1 cellular context compared by ENCODE assay signal in the genomic region with DNA sequence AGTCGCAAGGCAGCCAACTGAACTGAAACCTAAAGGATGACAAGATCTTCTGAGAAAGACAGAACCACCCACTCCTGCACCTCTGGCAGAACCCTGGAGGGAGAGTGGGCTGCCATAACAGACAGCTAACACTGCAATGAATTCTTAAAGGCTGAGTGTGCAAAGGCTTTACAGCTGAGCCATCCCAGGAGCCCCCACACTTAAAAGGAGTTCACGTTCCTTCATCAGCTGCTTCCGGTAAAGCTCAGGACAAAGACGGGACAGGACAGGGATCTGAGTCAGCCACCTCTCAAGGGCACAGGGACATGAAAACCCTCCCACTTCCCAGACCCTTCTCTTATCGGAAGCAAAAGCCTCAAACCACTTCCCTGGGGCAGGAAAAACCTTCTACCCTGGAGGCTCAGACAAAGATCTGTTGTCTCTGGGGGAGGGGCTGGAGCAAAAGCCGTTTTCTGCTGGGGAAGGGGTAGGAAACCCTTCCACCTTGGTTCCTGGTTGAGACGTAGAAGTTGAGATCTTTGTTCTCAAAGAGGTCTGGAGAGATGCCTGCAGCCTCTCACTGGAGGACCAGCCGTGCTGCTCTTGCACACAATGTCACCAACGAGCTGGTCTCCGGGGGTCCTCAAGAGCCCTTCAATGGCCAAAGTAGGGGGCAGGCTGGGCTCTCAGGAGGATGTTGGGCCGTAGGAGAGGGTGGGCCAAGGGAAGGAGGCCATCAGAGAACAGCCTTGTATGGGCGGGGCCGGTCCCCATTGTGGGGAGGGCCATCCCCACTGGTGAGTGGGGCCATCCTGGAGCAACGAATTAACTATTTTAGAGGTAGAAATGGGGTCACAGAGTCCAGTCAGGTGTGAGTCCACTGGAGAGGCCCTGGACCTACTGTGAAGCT.
TF ChIP-seq lines count a peak whose summit lies in the region.

No MANE protein-coding gene starts in this region.

TF ChIP-seq in K562, 482 proteins besides CTCF, POLR2A, EP300 and RAD21 (continued from another document and continues in another):
- TF ChIP-seq MIER1 (IDR thresholded peaks at IDR 0.05; ENCODE audit: low read depth) = no peak
- TF ChIP-seq, protein P1, sequence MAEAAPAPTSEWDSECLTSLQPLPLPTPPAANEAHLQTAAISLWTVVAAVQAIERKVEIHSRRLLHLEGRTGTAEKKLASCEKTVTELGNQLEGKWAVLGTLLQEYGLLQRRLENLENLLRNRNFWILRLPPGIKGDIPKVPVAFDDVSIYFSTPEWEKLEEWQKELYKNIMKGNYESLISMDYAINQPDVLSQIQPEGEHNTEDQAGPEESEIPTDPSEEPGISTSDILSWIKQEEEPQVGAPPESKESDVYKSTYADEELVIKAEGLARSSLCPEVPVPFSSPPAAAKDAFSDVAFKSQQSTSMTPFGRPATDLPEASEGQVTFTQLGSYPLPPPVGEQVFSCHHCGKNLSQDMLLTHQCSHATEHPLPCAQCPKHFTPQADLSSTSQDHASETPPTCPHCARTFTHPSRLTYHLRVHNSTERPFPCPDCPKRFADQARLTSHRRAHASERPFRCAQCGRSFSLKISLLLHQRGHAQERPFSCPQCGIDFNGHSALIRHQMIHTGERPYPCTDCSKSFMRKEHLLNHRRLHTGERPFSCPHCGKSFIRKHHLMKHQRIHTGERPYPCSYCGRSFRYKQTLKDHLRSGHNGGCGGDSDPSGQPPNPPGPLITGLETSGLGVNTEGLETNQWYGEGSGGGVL (CRISPR knock-in tag; IDR thresholded peaks at IDR 0.05) = no peak
- TF ChIP-seq, protein P2, sequence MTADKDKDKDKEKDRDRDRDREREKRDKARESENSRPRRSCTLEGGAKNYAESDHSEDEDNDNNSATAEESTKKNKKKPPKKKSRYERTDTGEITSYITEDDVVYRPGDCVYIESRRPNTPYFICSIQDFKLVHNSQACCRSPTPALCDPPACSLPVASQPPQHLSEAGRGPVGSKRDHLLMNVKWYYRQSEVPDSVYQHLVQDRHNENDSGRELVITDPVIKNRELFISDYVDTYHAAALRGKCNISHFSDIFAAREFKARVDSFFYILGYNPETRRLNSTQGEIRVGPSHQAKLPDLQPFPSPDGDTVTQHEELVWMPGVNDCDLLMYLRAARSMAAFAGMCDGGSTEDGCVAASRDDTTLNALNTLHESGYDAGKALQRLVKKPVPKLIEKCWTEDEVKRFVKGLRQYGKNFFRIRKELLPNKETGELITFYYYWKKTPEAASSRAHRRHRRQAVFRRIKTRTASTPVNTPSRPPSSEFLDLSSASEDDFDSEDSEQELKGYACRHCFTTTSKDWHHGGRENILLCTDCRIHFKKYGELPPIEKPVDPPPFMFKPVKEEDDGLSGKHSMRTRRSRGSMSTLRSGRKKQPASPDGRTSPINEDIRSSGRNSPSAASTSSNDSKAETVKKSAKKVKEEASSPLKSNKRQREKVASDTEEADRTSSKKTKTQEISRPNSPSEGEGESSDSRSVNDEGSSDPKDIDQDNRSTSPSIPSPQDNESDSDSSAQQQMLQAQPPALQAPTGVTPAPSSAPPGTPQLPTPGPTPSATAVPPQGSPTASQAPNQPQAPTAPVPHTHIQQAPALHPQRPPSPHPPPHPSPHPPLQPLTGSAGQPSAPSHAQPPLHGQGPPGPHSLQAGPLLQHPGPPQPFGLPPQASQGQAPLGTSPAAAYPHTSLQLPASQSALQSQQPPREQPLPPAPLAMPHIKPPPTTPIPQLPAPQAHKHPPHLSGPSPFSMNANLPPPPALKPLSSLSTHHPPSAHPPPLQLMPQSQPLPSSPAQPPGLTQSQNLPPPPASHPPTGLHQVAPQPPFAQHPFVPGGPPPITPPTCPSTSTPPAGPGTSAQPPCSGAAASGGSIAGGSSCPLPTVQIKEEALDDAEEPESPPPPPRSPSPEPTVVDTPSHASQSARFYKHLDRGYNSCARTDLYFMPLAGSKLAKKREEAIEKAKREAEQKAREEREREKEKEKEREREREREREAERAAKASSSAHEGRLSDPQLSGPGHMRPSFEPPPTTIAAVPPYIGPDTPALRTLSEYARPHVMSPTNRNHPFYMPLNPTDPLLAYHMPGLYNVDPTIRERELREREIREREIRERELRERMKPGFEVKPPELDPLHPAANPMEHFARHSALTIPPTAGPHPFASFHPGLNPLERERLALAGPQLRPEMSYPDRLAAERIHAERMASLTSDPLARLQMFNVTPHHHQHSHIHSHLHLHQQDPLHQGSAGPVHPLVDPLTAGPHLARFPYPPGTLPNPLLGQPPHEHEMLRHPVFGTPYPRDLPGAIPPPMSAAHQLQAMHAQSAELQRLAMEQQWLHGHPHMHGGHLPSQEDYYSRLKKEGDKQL (CRISPR knock-in tag; IDR thresholded peaks at IDR 0.05; ENCODE audit: borderline replicate concordance) = no peak
- TF ChIP-seq NUFIP1 (IDR thresholded peaks at IDR 0.05; ENCODE audit: partially characterized antibody) = no peak
- TF ChIP-seq ZNF79 (CRISPR knock-in tag; IDR thresholded peaks at IDR 0.05; ENCODE audit: low read depth) = no peak
- TF ChIP-seq, protein P3, sequence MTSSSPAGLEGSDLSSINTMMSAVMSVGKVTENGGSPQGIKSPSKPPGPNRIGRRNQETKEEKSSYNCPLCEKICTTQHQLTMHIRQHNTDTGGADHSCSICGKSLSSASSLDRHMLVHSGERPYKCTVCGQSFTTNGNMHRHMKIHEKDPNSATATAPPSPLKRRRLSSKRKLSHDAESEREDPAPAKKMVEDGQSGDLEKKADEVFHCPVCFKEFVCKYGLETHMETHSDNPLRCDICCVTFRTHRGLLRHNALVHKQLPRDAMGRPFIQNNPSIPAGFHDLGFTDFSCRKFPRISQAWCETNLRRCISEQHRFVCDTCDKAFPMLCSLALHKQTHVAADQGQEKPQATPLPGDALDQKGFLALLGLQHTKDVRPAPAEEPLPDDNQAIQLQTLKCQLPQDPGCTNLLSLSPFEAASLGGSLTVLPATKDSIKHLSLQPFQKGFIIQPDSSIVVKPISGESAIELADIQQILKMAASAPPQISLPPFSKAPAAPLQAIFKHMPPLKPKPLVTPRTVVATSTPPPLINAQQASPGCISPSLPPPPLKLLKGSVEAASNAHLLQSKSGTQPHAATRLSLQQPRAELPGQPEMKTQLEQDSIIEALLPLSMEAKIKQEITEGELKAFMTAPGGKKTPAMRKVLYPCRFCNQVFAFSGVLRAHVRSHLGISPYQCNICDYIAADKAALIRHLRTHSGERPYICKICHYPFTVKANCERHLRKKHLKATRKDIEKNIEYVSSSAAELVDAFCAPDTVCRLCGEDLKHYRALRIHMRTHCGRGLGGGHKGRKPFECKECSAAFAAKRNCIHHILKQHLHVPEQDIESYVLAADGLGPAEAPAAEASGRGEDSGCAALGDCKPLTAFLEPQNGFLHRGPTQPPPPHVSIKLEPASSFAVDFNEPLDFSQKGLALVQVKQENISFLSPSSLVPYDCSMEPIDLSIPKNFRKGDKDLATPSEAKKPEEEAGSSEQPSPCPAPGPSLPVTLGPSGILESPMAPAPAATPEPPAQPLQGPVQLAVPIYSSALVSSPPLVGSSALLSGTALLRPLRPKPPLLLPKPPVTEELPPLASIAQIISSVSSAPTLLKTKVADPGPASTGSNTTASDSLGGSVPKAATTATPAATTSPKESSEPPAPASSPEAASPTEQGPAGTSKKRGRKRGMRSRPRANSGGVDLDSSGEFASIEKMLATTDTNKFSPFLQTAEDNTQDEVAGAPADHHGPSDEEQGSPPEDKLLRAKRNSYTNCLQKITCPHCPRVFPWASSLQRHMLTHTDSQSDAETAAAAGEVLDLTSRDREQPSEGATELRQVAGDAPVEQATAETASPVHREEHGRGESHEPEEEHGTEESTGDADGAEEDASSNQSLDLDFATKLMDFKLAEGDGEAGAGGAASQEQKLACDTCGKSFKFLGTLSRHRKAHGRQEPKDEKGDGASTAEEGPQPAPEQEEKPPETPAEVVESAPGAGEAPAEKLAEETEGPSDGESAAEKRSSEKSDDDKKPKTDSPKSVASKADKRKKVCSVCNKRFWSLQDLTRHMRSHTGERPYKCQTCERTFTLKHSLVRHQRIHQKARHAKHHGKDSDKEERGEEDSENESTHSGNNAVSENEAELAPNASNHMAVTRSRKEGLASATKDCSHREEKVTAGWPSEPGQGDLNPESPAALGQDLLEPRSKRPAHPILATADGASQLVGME (CRISPR knock-in tag; IDR thresholded peaks at IDR 0.05) = 0 out of 2 replicates have a peak, but pooled peaks have one; percentile 13
- no peak for TF ChIP-seq FOXJ2 (tag; IDR thresholded peaks at IDR 0.05)
- TF ChIP-seq ZNF311 (CRISPR knock-in tag; IDR thresholded peaks at IDR 0.05) = no peak
- TF ChIP-seq, protein P4, sequence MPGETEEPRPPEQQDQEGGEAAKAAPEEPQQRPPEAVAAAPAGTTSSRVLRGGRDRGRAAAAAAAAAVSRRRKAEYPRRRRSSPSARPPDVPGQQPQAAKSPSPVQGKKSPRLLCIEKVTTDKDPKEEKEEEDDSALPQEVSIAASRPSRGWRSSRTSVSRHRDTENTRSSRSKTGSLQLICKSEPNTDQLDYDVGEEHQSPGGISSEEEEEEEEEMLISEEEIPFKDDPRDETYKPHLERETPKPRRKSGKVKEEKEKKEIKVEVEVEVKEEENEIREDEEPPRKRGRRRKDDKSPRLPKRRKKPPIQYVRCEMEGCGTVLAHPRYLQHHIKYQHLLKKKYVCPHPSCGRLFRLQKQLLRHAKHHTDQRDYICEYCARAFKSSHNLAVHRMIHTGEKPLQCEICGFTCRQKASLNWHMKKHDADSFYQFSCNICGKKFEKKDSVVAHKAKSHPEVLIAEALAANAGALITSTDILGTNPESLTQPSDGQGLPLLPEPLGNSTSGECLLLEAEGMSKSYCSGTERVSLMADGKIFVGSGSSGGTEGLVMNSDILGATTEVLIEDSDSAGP (CRISPR knock-in tag; IDR thresholded peaks at IDR 0.05) = no peak
- no peak for TF ChIP-seq HOXB6 (CRISPR knock-in tag; IDR thresholded peaks at IDR 0.05; ENCODE audit: borderline replicate concordance)
- TF ChIP-seq ZNF77 (CRISPR knock-in tag; IDR thresholded peaks at IDR 0.05) = no peak
- TF ChIP-seq RCOR1 (IDR thresholded peaks at IDR 0.05; ENCODE audit: borderline replicate concordance in 1 of 2, low read depth in 2 of 2, low read length in 2 of 2) = peak in 1 of 2 experiments; percentile 54; a peak in 1 of 4 replicates
- TF ChIP-seq, protein P5, sequence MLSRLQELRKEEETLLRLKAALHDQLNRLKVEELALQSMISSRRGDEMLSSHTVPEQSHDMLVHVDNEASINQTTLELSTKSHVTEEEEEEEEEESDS (CRISPR knock-in tag; IDR thresholded peaks at IDR 0.05) = no peak
- TF ChIP-seq RFX1 (IDR thresholded peaks at IDR 0.05) = no peak
- no peak for TF ChIP-seq IFI16 (CRISPR knock-in tag; IDR thresholded peaks at IDR 0.05)
- TF ChIP-seq ZNF253 (CRISPR knock-in tag; conservative IDR thresholded peaks at IDR 0.05) = no peak
- TF ChIP-seq HNRNPUL1 (IDR thresholded peaks at IDR 0.05; ENCODE audit: low read length) = no peak
- TF ChIP-seq ZNF146 (CRISPR knock-in tag; IDR thresholded peaks at IDR 0.05; ENCODE audit: unreplicated experiment) = no peak
- TF ChIP-seq ZZZ3 (IDR thresholded peaks at IDR 0.05) = no peak
- TF ChIP-seq, protein P6, sequence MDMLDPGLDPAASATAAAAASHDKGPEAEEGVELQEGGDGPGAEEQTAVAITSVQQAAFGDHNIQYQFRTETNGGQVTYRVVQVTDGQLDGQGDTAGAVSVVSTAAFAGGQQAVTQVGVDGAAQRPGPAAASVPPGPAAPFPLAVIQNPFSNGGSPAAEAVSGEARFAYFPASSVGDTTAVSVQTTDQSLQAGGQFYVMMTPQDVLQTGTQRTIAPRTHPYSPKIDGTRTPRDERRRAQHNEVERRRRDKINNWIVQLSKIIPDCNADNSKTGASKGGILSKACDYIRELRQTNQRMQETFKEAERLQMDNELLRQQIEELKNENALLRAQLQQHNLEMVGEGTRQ (CRISPR knock-in tag; IDR thresholded peaks at IDR 0.05) = no peak
- TF ChIP-seq, protein P7, sequence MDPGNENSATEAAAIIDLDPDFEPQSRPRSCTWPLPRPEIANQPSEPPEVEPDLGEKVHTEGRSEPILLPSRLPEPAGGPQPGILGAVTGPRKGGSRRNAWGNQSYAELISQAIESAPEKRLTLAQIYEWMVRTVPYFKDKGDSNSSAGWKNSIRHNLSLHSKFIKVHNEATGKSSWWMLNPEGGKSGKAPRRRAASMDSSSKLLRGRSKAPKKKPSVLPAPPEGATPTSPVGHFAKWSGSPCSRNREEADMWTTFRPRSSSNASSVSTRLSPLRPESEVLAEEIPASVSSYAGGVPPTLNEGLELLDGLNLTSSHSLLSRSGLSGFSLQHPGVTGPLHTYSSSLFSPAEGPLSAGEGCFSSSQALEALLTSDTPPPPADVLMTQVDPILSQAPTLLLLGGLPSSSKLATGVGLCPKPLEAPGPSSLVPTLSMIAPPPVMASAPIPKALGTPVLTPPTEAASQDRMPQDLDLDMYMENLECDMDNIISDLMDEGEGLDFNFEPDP (CRISPR knock-in tag; IDR thresholded peaks at IDR 0.05) = no peak
- no peak for TF ChIP-seq MCM2 (IDR thresholded peaks at IDR 0.05; ENCODE audit: low read depth)
- TF ChIP-seq PPARD (CRISPR knock-in tag; IDR thresholded peaks at IDR 0.05) = no peak
- no peak for TF ChIP-seq C11orf30 (IDR thresholded peaks at IDR 0.05; ENCODE audit: low read depth)
- TF ChIP-seq SIRT6 (IDR thresholded peaks at IDR 0.05; ENCODE audit: low read depth, low read length) = no peak
- no peak for TF ChIP-seq TRIM28 (IDR thresholded peaks at IDR 0.05)
- TF ChIP-seq ZNF445 (CRISPR knock-in tag; IDR thresholded peaks at IDR 0.05; ENCODE audit: low read depth) = no peak
- TF ChIP-seq ZNF551 (CRISPR knock-in tag; IDR thresholded peaks at IDR 0.05) = no peak
- TF ChIP-seq KAT8 (IDR thresholded peaks at IDR 0.05; ENCODE audit: low read depth) = no peak
- no peak for TF ChIP-seq POLR2H (tag; IDR thresholded peaks at IDR 0.05; ENCODE audit: low read depth)
